Comparison of ENCODE assay signal across 8 cellular contexts in genomic region chr19:38665950-38666661, GRCh38. TPM values are rescaled to one million over a fixed set of nuclear protein-coding genes. Genes with fewer than 3 reads are reported as not detected.
DNase-seq lines count a peak whose midpoint lies in the region; ATAC-seq lines count a peak whose summit lies in the region.

No MANE protein-coding gene starts in this region.

- H3K9me3 Mint-ChIP-seq in effector memory CD8-positive, alpha-beta T cell, result no peaks in the 10 kb centered on the region

- H3K36me3 Mint-ChIP-seq in effector memory CD8-positive, alpha-beta T cell (ENCODE audit: insufficient read depth), result peaks cover 16% of the 10 kb centered on the region

- intact Hi-C loops in Right ventricle myocardium inferior (cut with DNase I), result loop anchor here (2.0 kb wide), 1 partner anchor 17 kb away; no protein-coding TSS in a partner anchor
- intact Hi-C loops in cardiac septum (cut with DNase I), result loop anchor here (2.0 to 5.0 kb wide), 2 partner anchors 27 to 41 kb away; no protein-coding TSS in a partner anchor

- H3K27ac Mint-ChIP-seq in effector memory CD8-positive, alpha-beta T cell, result peak overlapping the region; percentile 24 to 91

- no peak for DNase-seq in Right ventricle myocardium inferior (ENCODE audit: missing footprints)
- DNase-seq in cardiac septum (ENCODE audit: low spot score), result no peak
- no peak for DNase-seq in effector memory CD8-positive, alpha-beta T cell
- no peak for DNase-seq in middle frontal gyrus (ENCODE audit: extremely low spot score, low spot score)
- no peak for DNase-seq in NCI-H2107 treated with DMSO at 0.1 percent for 48 hours (lab: John Stamatoyannopoulos, UW; ENCODE audit: unreplicated experiment)

- peaks cover 98% of the 10 kb centered on the region for H3K4me1 ChIP-seq in mucosa of stomach (ENCODE audit: control insufficient read depth, insufficient read depth, low read length)

- H3K27me3 Mint-ChIP-seq in effector memory CD8-positive, alpha-beta T cell, result no peaks in the 10 kb centered on the region

- peak overlapping the region; percentile 57 to 75 for H3K4me3 Mint-ChIP-seq in effector memory CD8-positive, alpha-beta T cell

- H3K36me3 ChIP-seq in mucosa of stomach (ENCODE audit: control insufficient read depth, insufficient read depth, low read length), result peaks cover 3% of the 10 kb centered on the region

- H3K4me3 ChIP-seq in mucosa of stomach (ENCODE audit: low read length), result no peak overlapping the region

- H3K9ac ChIP-seq in mucosa of stomach (ENCODE audit: low read length), result peak overlapping the region; percentile 42

- no peaks in the 10 kb centered on the region for H3K9me3 ChIP-seq in mucosa of stomach (ENCODE audit: control insufficient read depth, low read length)

- H3K4me1 Mint-ChIP-seq in effector memory CD8-positive, alpha-beta T cell (ENCODE audit: low read depth in 2 of 2), result peaks cover 72 to 77% of the 10 kb centered on the region in 2 donors

- H3K27me3 ChIP-seq in mucosa of stomach (ENCODE audit: control insufficient read depth, insufficient read depth, low read length), result no peaks in the 10 kb centered on the region

- ATAC-seq in Right ventricle myocardium inferior (peak; percentile 59), GM18498 (IDR thresholded peaks at IDR 0.05; ENCODE audit: unreplicated experiment) (no peak), GM21367 (IDR thresholded peaks at IDR 0.05; ENCODE audit: unreplicated experiment) (no peak)
- ATAC-seq in effector memory CD8-positive, alpha-beta T cell (replicated peaks), result no peak

RNA-seq across cellular contexts. Expression of gene ACTN4, which starts 18.7 kb away (rescaled TPM):
- total RNA-seq in Right ventricle myocardium inferior, result 145 TPM
- 190 TPM for total RNA-seq in cardiac septum

RNA-seq across cellular contexts. Expression of gene EIF3K, which starts 47.1 kb away (rescaled TPM):
- 660 TPM for total RNA-seq in Right ventricle myocardium inferior
- 483 TPM for total RNA-seq in cardiac septum

RNA-seq across cellular contexts. Expression of gene MAP4K1, which starts 48.4 kb away (rescaled TPM):
- total RNA-seq in Right ventricle myocardium inferior (3.1 TPM), cardiac septum (1.5 TPM)
